18 cellular contexts compared by ENCODE assay signal in genomic region chr4:132502096-132502552, GRCh38.
"Had no signal": no experiment of that assay in that cellular context is flagged by ENCODE, and none has a peak within 500 bp of the region (broad histone marks: within the 10 kb centered on the region; RNA-seq: fewer than 3 reads in every experiment).

No MANE protein-coding gene starts in this region.

- H3K27me3 ChIP-seq: body of pancreas, colonic mucosa, tibial nerve, vagina had no signal

- DNase-seq: activated CD4-positive, CD25-positive, alpha-beta regulatory T cell; activated T-cell treated with anti-CD3 and anti-CD28 coated beads, Interleukin-2, amount 50 U/mL, for 1 hour; amygdala; body of pancreas; central memory CD4-positive, alpha-beta T cell; colonic mucosa; foreskin melanocyte; kidney glomerular epithelial cell; left ventricle myocardium superior; nucleus accumbens; posterior cingulate gyrus had no signal

- H3K4me1 ChIP-seq: body of pancreas, colonic mucosa, tibial nerve, vagina had no signal

- ATAC-seq: body of pancreas; left ventricle myocardium superior; natural killer cell treated with Interleukin-12 subunit alpha and Interleukin-12 subunit beta and Interleukin-15 and Interleukin-18, amount 100 ng/mL, for 72 hours; stimulated activated effector memory CD8-positive, alpha-beta T cell treated with anti-CD3 and anti-CD28 coated beads, Interleukin-12 subunit alpha, Interleukin-12 subunit beta, amount 100 ng/mL, for 72 hours had no signal

- H3K4me3 Mint-ChIP-seq: activated naive CD4-positive, alpha-beta T cell treated with anti-CD3 and anti-CD28 coated beads, Interleukin-2, amount 50 U/mL, for 24 hours; natural killer cell treated with Interleukin-12 subunit alpha and Interleukin-12 subunit beta and Interleukin-15 and Interleukin-18, amount 100 ng/mL, for 72 hours; stimulated activated effector memory CD8-positive, alpha-beta T cell treated with anti-CD3 and anti-CD28 coated beads, Interleukin-12 subunit alpha, Interleukin-12 subunit beta, amount 100 ng/mL, for 72 hours; T-helper 2 cell treated with Interferon-gamma antibody and Interleukin-4, amounts not matched to agents 5 μg/mL and 100 μg/mL, for 36 hours had no signal

- H3K4me3 ChIP-seq: body of pancreas, colonic mucosa, tibial nerve, vagina had no signal

- H3K9me3 ChIP-seq: body of pancreas, colonic mucosa, tibial nerve, vagina had no signal

- H3K27ac ChIP-seq: body of pancreas, colonic mucosa, tibial nerve, vagina had no signal

- H3K27ac Mint-ChIP-seq: activated naive CD4-positive, alpha-beta T cell treated with anti-CD3 and anti-CD28 coated beads, Interleukin-2, amount 50 U/mL, for 24 hours; activated T-helper 2 cell treated with anti-CD3 and anti-CD28 coated beads, Interferon-gamma antibody, Interleukin-2, Interleukin-4, amounts not matched to agents 10 μg/mL and 5 μg/mL and 100 μg/mL, durations not matched to agents 14 hours and 24 hours and 36 hours; natural killer cell treated with Interleukin-12 subunit alpha and Interleukin-12 subunit beta and Interleukin-15 and Interleukin-18, amount 100 ng/mL, for 72 hours; stimulated activated effector memory CD8-positive, alpha-beta T cell treated with anti-CD3 and anti-CD28 coated beads, Interleukin-12 subunit alpha, Interleukin-12 subunit beta, amount 100 ng/mL, for 72 hours; T-helper 2 cell treated with Interferon-gamma antibody and Interleukin-4, amounts not matched to agents 5 μg/mL and 100 μg/mL, for 36 hours had no signal

- H3K27me3 Mint-ChIP-seq: activated naive CD4-positive, alpha-beta T cell treated with anti-CD3 and anti-CD28 coated beads, Interleukin-2, amount 50 U/mL, for 24 hours; natural killer cell treated with Interleukin-12 subunit alpha and Interleukin-12 subunit beta and Interleukin-15 and Interleukin-18, amount 100 ng/mL, for 72 hours had no signal

- H3K36me3 Mint-ChIP-seq: activated naive CD4-positive, alpha-beta T cell treated with anti-CD3 and anti-CD28 coated beads, Interleukin-2, amount 50 U/mL, for 24 hours; natural killer cell treated with Interleukin-12 subunit alpha and Interleukin-12 subunit beta and Interleukin-15 and Interleukin-18, amount 100 ng/mL, for 72 hours; stimulated activated effector memory CD8-positive, alpha-beta T cell treated with anti-CD3 and anti-CD28 coated beads, Interleukin-12 subunit alpha, Interleukin-12 subunit beta, amount 100 ng/mL, for 72 hours had no signal

- H3K4me1 Mint-ChIP-seq: activated naive CD4-positive, alpha-beta T cell treated with anti-CD3 and anti-CD28 coated beads, Interleukin-2, amount 50 U/mL, for 24 hours; stimulated activated effector memory CD8-positive, alpha-beta T cell treated with anti-CD3 and anti-CD28 coated beads, Interleukin-12 subunit alpha, Interleukin-12 subunit beta, amount 100 ng/mL, for 72 hours had no signal

- H3K36me3 ChIP-seq: colonic mucosa, tibial nerve, vagina had no signal
